Comparison of ENCODE assay signal across 8 cellular contexts in genomic region chr9:113875917-113876805, GRCh38. TPM values are rescaled to one million over a fixed set of nuclear protein-coding genes. Genes with fewer than 3 reads are reported as not detected.
DNase-seq lines count a peak whose midpoint lies in the region; ATAC-seq, FAIRE-seq and TF ChIP-seq lines count a peak whose summit lies in the region.

ZNF618 (plus strand) TSS chr9:113876309; CDS start chr9:113876381, 72 bp downstream.

- H3K4me1 Mint-ChIP-seq in astrocyte (ENCODE audit: low read depth, unreplicated experiment) = peaks cover 8% of the 10 kb centered on the region

- peak within 1 kb of the TSS; percentile 41 for H3K27ac ChIP-seq in astrocyte (ENCODE audit: low read depth, low read length)
- peak within 1 kb of the TSS; percentile 91 for H3K27ac ChIP-seq in hepatocyte
- H3K27ac ChIP-seq in rectal smooth muscle tissue (ENCODE audit: low read depth, low read length) = peak within 1 kb of the TSS; percentile 24

- H3K4me2 ChIP-seq in astrocyte (ENCODE audit: low read length) (peak within 1 kb of the TSS; percentile 83), hepatocyte (peak within 1 kb of the TSS; percentile 77)

- no peak for FAIRE-seq in astrocyte (lab: Jason Lieb, UNC)

- WGBS in hepatocyte (ENCODE audit: low lambda C conversion rate, missing lambda C conversion rate) = 20% methylated on average over 3 of the region's 117 CpGs

- H3K79me2 ChIP-seq in astrocyte (ENCODE audit: insufficient read depth, low read length) = peaks cover 47% of the 10 kb centered on the region
- H3K79me2 ChIP-seq in hepatocyte = peaks cover 43% of the 10 kb centered on the region

- H3K9me3 Mint-ChIP-seq in astrocyte (ENCODE audit: unreplicated experiment) = no peaks in the 10 kb centered on the region

- peaks cover 3% of the 10 kb centered on the region for H3K4me1 ChIP-seq in BE2C
- H3K4me1 ChIP-seq in astrocyte (ENCODE audit: insufficient read depth, low read length) = peaks cover 5% of the 10 kb centered on the region
- peaks cover 8% of the 10 kb centered on the region for H3K4me1 ChIP-seq in hepatocyte (ENCODE audit: insufficient read depth)
- H3K4me1 ChIP-seq in rectal smooth muscle tissue (ENCODE audit: control insufficient read depth, insufficient read depth, low read length) = peaks cover 3% of the 10 kb centered on the region

- H3K9me3 ChIP-seq in BE2C = no peaks in the 10 kb centered on the region
- no peaks in the 10 kb centered on the region for H3K9me3 ChIP-seq in astrocyte (ENCODE audit: insufficient read depth, low read depth, low read length)
- no peaks in the 10 kb centered on the region for H3K9me3 ChIP-seq in hepatocyte (ENCODE audit: low read depth)

- H3K27ac Mint-ChIP-seq in astrocyte (ENCODE audit: unreplicated experiment) = peak within 1 kb of the TSS; percentile 51

- H3K36me3 ChIP-seq in BE2C = no peaks in the 10 kb centered on the region; the same call in 1 of the 2 replicates
- no peaks in the 10 kb centered on the region for H3K36me3 ChIP-seq in astrocyte (ENCODE audit: insufficient read depth, low read length)
- no peaks in the 10 kb centered on the region for H3K36me3 ChIP-seq in hepatocyte (replicated peaks; ENCODE audit: insufficient read depth, low read depth)
- no peaks in the 10 kb centered on the region for H3K36me3 ChIP-seq in rectal smooth muscle tissue (ENCODE audit: control insufficient read depth, insufficient read depth, low read length)

- peak within 1 kb of the TSS; percentile 94 for H3K4me3 Mint-ChIP-seq in astrocyte (ENCODE audit: unreplicated experiment)

- TF ChIP-seq CTCF in BE2C (IDR thresholded peaks at IDR 0.05; ENCODE audit: low read depth, low read length) (no peak), astrocyte (IDR thresholded peaks at IDR 0.05; ENCODE audit: insufficient read depth, low read depth, low read length) (no peak), hepatocyte (IDR thresholded peaks at IDR 0.05; ENCODE audit: poor library complexity) (no peak)

- peaks cover 11% of the 10 kb centered on the region for H4K20me1 ChIP-seq in astrocyte (ENCODE audit: insufficient read depth, low read length)
- no peaks in the 10 kb centered on the region for H4K20me1 ChIP-seq in hepatocyte (ENCODE audit: insufficient read depth, poor library complexity, severe bottlenecking)

- peak within 1 kb of the TSS; percentile 65 for H2AFZ ChIP-seq in astrocyte (ENCODE audit: low read depth, low read length)
- H2AFZ ChIP-seq in hepatocyte = peak within 1 kb of the TSS; percentile 82

- peak; percentile 58 for DNase-seq in BE2C
- peak; percentile 64 for DNase-seq in NCI-H69 (lab: John Stamatoyannopoulos, UW)
- no peak for DNase-seq in astrocyte (ENCODE audit: low read depth)
- peak; percentile 67 for DNase-seq in hepatocyte (ENCODE audit: low spot score)

- H3K4me3 ChIP-seq in BE2C (ENCODE audit: low read depth, low read length) (peak within 1 kb of the TSS; percentile 79), astrocyte (ENCODE audit: insufficient read depth, low read depth, low read length) (peak within 1 kb of the TSS; percentile 67), hepatocyte (peak within 1 kb of the TSS; percentile 59), rectal smooth muscle tissue (ENCODE audit: low read length) (peak within 1 kb of the TSS; percentile 60)

- H3K36me3 Mint-ChIP-seq in astrocyte (ENCODE audit: low read depth, unreplicated experiment) = no peaks in the 10 kb centered on the region

- H3K9ac ChIP-seq in astrocyte (ENCODE audit: low read length) = peak within 1 kb of the TSS; percentile 83
- H3K9ac ChIP-seq in rectal smooth muscle tissue (ENCODE audit: low read length) = no peak within 1 kb of the TSS

- peaks cover 18% of the 10 kb centered on the region for H3K27me3 Mint-ChIP-seq in astrocyte (ENCODE audit: low read depth, unreplicated experiment)

- ATAC-seq in GM18867 (IDR thresholded peaks at IDR 0.05; ENCODE audit: unreplicated experiment) = peak; percentile 57
- ATAC-seq in GM21723 (IDR thresholded peaks at IDR 0.05; ENCODE audit: unreplicated experiment) = no peak
- no peak for ATAC-seq in GM19324 (IDR thresholded peaks at IDR 0.05; ENCODE audit: low FRiP score, unreplicated experiment)

- H3K27me3 ChIP-seq in BE2C (no peaks in the 10 kb centered on the region), astrocyte (ENCODE audit: insufficient read depth, low read length) (no peaks in the 10 kb centered on the region), hepatocyte (no peaks in the 10 kb centered on the region), rectal smooth muscle tissue (ENCODE audit: control insufficient read depth, insufficient read depth, low read length) (peaks cover 2% of the 10 kb centered on the region)

- H3K9me2 ChIP-seq in hepatocyte (replicated peaks; ENCODE audit: insufficient read depth) = no peaks in the 10 kb centered on the region

RNA-seq across cellular contexts. Expression of gene ZNF618, which starts in this region (rescaled TPM):
- 31.8 TPM for polyA plus RNA-seq in BE2C (2012; ENCODE audit: insufficient read depth, insufficient read length, low read depth)
- total RNA-seq in astrocyte (29.6 and 30.1 TPM in 2 replicates), hepatocyte (8.4 and 10.2 TPM in 2 replicates)
- polyA plus RNA-seq in hepatocyte = 13.3 and 14.0 TPM in 2 replicates

Comparison
In these comparisons a context has a peak if more than half of its experiments do, and no peak if none do; other contexts are left out.
1. H3K27ac ChIP-seq: peak in every context shown above with its lines; median percentile 91 in hepatocyte; 41 in astrocyte; 24 in rectal smooth muscle tissue.